1 cellular context compared by ENCODE assay signal in the genomic region with DNA sequence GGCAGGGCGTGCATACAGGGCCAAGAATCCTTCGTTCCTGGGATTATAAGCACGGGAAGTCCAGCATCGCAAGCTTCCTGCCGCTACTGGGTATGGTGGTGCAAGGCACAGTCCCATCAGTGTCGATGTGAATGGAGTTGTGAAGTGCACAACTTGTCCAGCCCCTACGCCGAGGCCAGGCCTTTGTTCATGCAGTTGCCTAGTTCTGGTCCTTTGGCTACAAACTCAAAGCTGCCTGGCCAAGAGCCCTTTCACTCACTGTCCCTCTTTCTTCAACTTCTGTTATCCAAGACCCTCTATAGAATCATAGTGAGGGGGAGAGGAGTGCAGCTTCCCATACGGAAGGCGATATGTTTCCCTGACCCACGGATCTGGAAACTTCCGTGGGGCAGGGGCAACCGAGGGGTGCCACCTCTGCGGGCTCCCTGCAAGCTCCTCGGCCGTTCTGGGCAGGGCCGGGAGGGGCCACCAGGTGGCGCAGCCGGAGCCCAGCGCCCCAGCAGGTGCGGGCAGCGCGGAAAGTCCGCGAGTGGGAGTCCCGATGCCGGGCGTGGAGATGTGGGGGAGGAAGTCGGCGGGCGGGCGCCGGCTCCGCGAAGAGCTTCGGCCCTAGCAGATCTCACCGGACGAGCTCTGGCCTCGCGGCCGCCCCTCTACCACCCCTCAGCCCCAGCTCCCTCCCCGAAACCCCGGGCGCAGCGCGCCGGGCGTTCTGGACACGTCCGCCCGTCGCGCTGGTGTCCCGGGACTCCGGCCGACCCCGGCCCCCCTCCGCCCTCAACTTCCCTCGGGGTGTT.
A peak's percentile ranks its signal among the peaks of the same experiment; 100 is the strongest.
TF ChIP-seq lines count a peak whose summit lies in the region.

No MANE protein-coding gene starts in this region.

TF ChIP-seq in K562, 482 proteins besides CTCF, POLR2A, EP300 and RAD21 (continued from another document and continues in another):
- TF ChIP-seq DIDO1 (tag; IDR thresholded peaks at IDR 0.05; ENCODE audit: low read depth) (no peak), CBFA2T3 (IDR thresholded peaks at IDR 0.05) (0 out of 2 replicates have a peak, but pooled peaks have one; percentile 6), KDM2B (CRISPR knock-in tag; IDR thresholded peaks at IDR 0.05) (peak; percentile 63; the same call in 1 of the 2 replicates), NFIC (IDR thresholded peaks at IDR 0.05) (peak; percentile 39), ZNF121 (CRISPR knock-in tag; conservative IDR thresholded peaks at IDR 0.05) (no peak), MTA3 (IDR thresholded peaks at IDR 0.05; ENCODE audit: borderline replicate concordance) (peak; percentile 77), BHLHE40 (IDR thresholded peaks at IDR 0.05; ENCODE audit: low read length) (0 out of 2 replicates have a peak, but pooled peaks have one; percentile 7), ILF3 (IDR thresholded peaks at IDR 0.05; ENCODE audit: borderline replicate concordance) (no peak), FOXK2 (conservative IDR thresholded peaks at IDR 0.05 in 1 of 2, IDR thresholded peaks at IDR 0.05 in 1 of 2; ENCODE audit: low read depth in 2 of 2) (no peak), PHF20 (IDR thresholded peaks at IDR 0.05; ENCODE audit: partially characterized antibody) (no peak), GATAD2B (IDR thresholded peaks at IDR 0.05; ENCODE audit: borderline replicate concordance) (peak; percentile 78), SRSF7 (optimal IDR thresholded peaks at IDR 0.05; ENCODE audit: low read depth, low read length) (no peak), XRCC5 (IDR thresholded peaks at IDR 0.05; ENCODE audit: low read depth, low read length) (peak; percentile 76; the same call in 1 of the 2 replicates), HDAC6 (IDR thresholded peaks at IDR 0.05; ENCODE audit: low read depth, low read length) (no peak), NCOR1 (IDR thresholded peaks at IDR 0.05) (peak; percentile 24; the same call in 1 of the 2 replicates), RBM25 (IDR thresholded peaks at IDR 0.05; ENCODE audit: low read depth, low read length, severe bottlenecking) (no peak), MTA1 (IDR thresholded peaks at IDR 0.05; ENCODE audit: borderline replicate concordance) (peak; percentile 33; the same call in 1 of the 2 replicates), HNRNPL (IDR thresholded peaks at IDR 0.05; ENCODE audit: low read depth, low read length) (peak; percentile 67; the same call in 1 of the 2 replicates), ZFP30 (CRISPR knock-in tag; IDR thresholded peaks at IDR 0.05; ENCODE audit: borderline replicate concordance) (no peak), SMARCA5 (IDR thresholded peaks at IDR 0.05) (no peak), MTF1 (CRISPR knock-in tag; IDR thresholded peaks at IDR 0.05; ENCODE audit: borderline replicate concordance) (no peak), SREBF2 (CRISPR knock-in tag; IDR thresholded peaks at IDR 0.05) (no peak), NFE2L1 (tag; IDR thresholded peaks at IDR 0.05; ENCODE audit: borderline replicate concordance, low read depth) (no peak), SAFB (IDR thresholded peaks at IDR 0.05; ENCODE audit: borderline replicate concordance, low read depth, low read length) (peak; percentile 98), MYNN (IDR thresholded peaks at IDR 0.05) (no peak), MYNN (CRISPR knock-in tag; IDR thresholded peaks at IDR 0.05) (no peak), ZNF3 (CRISPR knock-in tag; IDR thresholded peaks at IDR 0.05) (no peak), MYBL2 (IDR thresholded peaks at IDR 0.05; ENCODE audit: low read depth) (no peak), MYBL2 (CRISPR knock-in tag; IDR thresholded peaks at IDR 0.05; ENCODE audit: borderline replicate concordance) (no peak), U2AF2 (optimal IDR thresholded peaks at IDR 0.05; ENCODE audit: low read depth, low read length) (no peak), SMC3 (conservative IDR thresholded peaks at IDR 0.05; ENCODE audit: insufficient read depth, low read depth, low read length) (peak; percentile 87), RBFOX2 (IDR thresholded peaks at IDR 0.05; ENCODE audit: low read depth, low read length) (peak; percentile 26), RBM14 (IDR thresholded peaks at IDR 0.05; ENCODE audit: borderline replicate concordance, insufficient read depth, low read depth, low read length) (0 out of 2 replicates have a peak, but pooled peaks have one; percentile 84), TAF15 (IDR thresholded peaks at IDR 0.05; ENCODE audit: low read depth, low read length) (no peak), CXXC5 (CRISPR knock-in tag; IDR thresholded peaks at IDR 0.05) (peak; percentile 41), SRSF1 (IDR thresholded peaks at IDR 0.05; ENCODE audit: low read depth, low read length) (no peak), E2F3 (CRISPR knock-in tag; IDR thresholded peaks at IDR 0.05) (0 out of 2 replicates have a peak, but pooled peaks have one; percentile 12), ARID1B (IDR thresholded peaks at IDR 0.05) (0 out of 2 replicates have a peak, but pooled peaks have one; percentile 11), MAZ (CRISPR knock-in tag; conservative IDR thresholded peaks at IDR 0.05 in 1 of 2, IDR thresholded peaks at IDR 0.05 in 1 of 2) (peak in 1 of 2 experiments; percentile 22; a peak in 1 of 4 replicates)
- TF ChIP-seq, protein P1, sequence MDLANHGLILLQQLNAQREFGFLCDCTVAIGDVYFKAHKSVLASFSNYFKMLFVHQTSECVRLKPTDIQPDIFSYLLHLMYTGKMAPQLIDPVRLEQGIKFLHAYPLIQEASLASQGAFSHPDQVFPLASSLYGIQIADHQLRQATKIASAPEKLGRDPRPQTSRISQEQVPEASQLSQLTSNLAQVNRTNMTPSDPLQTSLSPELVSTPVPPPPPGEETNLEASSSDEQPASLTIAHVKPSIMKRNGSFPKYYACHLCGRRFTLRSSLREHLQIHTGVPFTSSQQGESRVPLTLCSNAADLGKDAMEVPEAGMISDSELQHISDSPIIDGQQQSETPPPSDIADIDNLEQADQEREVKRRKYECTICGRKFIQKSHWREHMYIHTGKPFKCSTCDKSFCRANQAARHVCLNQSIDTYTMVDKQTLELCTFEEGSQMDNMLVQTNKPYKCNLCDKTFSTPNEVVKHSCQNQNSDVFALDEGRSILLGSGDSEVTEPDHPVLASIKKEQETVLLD (IDR thresholded peaks at IDR 0.05) = no peak
- TF ChIP-seq, protein P2, sequence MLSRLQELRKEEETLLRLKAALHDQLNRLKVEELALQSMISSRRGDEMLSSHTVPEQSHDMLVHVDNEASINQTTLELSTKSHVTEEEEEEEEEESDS (CRISPR knock-in tag; IDR thresholded peaks at IDR 0.05) = no peak
- TF ChIP-seq, protein P3, sequence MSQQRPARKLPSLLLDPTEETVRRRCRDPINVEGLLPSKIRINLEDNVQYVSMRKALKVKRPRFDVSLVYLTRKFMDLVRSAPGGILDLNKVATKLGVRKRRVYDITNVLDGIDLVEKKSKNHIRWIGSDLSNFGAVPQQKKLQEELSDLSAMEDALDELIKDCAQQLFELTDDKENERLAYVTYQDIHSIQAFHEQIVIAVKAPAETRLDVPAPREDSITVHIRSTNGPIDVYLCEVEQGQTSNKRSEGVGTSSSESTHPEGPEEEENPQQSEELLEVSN (IDR thresholded peaks at IDR 0.05; ENCODE audit: borderline replicate concordance in 1 of 2, extremely low read depth in 1 of 2, insufficient read depth in 1 of 2, insufficient read length in 1 of 2, low read depth in 1 of 2, low read length in 1 of 2, poor library complexity in 1 of 2, severe bottlenecking in 1 of 2) = peak in 1 of 2 experiments; percentile 73
- TF ChIP-seq, protein P4, sequence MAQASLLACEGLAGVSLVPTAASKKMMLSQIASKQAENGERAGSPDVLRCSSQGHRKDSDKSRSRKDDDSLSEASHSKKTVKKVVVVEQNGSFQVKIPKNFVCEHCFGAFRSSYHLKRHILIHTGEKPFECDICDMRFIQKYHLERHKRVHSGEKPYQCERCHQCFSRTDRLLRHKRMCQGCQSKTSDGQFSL (CRISPR knock-in tag; IDR thresholded peaks at IDR 0.05) = no peak
- TF ChIP-seq, protein P4 (tag; IDR thresholded peaks at IDR 0.05) = 0 out of 4 replicates have a peak, but pooled peaks of 1 of the 2 experiments have one; percentile 14
- TF ChIP-seq, protein P5, sequence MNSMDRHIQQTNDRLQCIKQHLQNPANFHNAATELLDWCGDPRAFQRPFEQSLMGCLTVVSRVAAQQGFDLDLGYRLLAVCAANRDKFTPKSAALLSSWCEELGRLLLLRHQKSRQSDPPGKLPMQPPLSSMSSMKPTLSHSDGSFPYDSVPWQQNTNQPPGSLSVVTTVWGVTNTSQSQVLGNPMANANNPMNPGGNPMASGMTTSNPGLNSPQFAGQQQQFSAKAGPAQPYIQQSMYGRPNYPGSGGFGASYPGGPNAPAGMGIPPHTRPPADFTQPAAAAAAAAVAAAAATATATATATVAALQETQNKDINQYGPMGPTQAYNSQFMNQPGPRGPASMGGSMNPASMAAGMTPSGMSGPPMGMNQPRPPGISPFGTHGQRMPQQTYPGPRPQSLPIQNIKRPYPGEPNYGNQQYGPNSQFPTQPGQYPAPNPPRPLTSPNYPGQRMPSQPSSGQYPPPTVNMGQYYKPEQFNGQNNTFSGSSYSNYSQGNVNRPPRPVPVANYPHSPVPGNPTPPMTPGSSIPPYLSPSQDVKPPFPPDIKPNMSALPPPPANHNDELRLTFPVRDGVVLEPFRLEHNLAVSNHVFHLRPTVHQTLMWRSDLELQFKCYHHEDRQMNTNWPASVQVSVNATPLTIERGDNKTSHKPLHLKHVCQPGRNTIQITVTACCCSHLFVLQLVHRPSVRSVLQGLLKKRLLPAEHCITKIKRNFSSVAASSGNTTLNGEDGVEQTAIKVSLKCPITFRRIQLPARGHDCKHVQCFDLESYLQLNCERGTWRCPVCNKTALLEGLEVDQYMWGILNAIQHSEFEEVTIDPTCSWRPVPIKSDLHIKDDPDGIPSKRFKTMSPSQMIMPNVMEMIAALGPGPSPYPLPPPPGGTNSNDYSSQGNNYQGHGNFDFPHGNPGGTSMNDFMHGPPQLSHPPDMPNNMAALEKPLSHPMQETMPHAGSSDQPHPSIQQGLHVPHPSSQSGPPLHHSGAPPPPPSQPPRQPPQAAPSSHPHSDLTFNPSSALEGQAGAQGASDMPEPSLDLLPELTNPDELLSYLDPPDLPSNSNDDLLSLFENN (IDR thresholded peaks at IDR 0.05; ENCODE audit: low read depth in 2 of 2, low read length in 2 of 2) = 0 out of 4 replicates have a peak, but pooled peaks of 1 of the 2 experiments have one; percentile 30
- TF ChIP-seq, protein P6, sequence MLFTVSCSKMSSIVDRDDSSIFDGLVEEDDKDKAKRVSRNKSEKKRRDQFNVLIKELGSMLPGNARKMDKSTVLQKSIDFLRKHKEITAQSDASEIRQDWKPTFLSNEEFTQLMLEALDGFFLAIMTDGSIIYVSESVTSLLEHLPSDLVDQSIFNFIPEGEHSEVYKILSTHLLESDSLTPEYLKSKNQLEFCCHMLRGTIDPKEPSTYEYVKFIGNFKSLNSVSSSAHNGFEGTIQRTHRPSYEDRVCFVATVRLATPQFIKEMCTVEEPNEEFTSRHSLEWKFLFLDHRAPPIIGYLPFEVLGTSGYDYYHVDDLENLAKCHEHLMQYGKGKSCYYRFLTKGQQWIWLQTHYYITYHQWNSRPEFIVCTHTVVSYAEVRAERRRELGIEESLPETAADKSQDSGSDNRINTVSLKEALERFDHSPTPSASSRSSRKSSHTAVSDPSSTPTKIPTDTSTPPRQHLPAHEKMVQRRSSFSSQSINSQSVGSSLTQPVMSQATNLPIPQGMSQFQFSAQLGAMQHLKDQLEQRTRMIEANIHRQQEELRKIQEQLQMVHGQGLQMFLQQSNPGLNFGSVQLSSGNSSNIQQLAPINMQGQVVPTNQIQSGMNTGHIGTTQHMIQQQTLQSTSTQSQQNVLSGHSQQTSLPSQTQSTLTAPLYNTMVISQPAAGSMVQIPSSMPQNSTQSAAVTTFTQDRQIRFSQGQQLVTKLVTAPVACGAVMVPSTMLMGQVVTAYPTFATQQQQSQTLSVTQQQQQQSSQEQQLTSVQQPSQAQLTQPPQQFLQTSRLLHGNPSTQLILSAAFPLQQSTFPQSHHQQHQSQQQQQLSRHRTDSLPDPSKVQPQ (CRISPR knock-in tag; IDR thresholded peaks at IDR 0.05; ENCODE audit: borderline replicate concordance) = no peak
- TF ChIP-seq, protein P7, sequence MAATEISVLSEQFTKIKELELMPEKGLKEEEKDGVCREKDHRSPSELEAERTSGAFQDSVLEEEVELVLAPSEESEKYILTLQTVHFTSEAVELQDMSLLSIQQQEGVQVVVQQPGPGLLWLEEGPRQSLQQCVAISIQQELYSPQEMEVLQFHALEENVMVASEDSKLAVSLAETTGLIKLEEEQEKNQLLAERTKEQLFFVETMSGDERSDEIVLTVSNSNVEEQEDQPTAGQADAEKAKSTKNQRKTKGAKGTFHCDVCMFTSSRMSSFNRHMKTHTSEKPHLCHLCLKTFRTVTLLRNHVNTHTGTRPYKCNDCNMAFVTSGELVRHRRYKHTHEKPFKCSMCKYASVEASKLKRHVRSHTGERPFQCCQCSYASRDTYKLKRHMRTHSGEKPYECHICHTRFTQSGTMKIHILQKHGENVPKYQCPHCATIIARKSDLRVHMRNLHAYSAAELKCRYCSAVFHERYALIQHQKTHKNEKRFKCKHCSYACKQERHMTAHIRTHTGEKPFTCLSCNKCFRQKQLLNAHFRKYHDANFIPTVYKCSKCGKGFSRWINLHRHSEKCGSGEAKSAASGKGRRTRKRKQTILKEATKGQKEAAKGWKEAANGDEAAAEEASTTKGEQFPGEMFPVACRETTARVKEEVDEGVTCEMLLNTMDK (IDR thresholded peaks at IDR 0.05; ENCODE audit: borderline replicate concordance, insufficient read depth, low read depth, low read length, poor library complexity, severe bottlenecking) = peak; percentile 64
- TF ChIP-seq, protein P8, sequence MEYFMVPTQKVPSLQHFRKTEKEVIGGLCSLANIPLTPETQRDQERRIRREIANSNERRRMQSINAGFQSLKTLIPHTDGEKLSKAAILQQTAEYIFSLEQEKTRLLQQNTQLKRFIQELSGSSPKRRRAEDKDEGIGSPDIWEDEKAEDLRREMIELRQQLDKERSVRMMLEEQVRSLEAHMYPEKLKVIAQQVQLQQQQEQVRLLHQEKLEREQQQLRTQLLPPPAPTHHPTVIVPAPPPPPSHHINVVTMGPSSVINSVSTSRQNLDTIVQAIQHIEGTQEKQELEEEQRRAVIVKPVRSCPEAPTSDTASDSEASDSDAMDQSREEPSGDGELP (CRISPR knock-in tag; IDR thresholded peaks at IDR 0.05; ENCODE audit: borderline replicate concordance) = peak; percentile 53; the same call in 1 of the 2 replicates
- TF ChIP-seq, protein P9, sequence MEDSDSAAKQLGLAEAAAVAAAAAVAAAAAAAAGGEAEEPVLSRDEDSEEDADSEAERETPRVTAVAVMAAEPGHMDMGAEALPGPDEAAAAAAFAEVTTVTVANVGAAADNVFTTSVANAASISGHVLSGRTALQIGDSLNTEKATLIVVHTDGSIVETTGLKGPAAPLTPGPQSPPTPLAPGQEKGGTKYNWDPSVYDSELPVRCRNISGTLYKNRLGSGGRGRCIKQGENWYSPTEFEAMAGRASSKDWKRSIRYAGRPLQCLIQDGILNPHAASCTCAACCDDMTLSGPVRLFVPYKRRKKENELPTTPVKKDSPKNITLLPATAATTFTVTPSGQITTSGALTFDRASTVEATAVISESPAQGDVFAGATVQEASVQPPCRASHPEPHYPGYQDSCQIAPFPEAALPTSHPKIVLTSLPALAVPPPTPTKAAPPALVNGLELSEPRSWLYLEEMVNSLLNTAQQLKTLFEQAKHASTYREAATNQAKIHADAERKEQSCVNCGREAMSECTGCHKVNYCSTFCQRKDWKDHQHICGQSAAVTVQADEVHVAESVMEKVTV (CRISPR knock-in tag; IDR thresholded peaks at IDR 0.05) = peak; percentile 65; the same call in 1 of the 2 replicates
